In the genomic region with DNA sequence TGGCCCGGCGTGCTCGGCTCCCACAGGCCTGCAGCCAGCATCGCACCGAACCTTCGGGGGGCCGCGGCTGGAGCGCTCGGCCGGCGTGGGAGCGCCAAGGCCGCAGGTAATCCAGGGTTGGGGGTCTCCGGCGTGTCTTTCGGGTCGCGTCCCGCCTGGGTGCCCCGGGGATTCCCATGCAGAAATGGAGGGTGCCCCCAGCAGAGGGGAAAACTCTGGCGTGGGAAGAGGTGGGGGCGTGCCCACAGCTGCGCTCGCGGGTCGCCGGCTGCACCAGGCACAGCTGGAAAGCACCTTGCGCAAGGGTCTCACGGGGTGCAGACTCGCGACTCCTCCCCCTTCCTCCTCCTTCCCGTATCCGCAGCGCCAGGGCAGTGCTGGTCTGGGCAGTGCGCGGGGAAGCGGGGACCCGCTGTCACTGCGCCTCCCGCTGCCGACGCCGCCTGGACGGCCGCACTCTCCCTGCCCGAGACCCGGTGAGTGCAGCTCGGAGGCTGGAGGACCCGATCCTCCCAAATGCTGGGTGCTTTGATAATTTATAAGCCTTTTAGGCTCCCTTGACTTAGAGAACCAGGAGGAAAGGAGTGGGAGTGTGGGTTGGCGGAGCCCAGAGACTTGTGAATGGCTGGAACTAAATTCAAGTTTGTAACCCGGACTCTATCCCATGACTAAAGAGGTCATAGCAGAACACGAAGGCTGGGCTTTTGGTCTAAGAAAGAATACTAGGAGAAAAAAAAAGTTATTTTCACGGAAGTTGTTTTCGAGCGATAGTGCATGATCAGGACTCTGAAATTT, we compare ENCODE assay signal across 1 cellular context.
TF ChIP-seq lines count a peak whose summit lies in the region.

No MANE protein-coding gene starts in this region.

TF ChIP-seq in HepG2, 621 proteins besides CTCF, POLR2A, EP300 and RAD21 (continued from another document and continues in another):
- TF ChIP-seq, protein P1, sequence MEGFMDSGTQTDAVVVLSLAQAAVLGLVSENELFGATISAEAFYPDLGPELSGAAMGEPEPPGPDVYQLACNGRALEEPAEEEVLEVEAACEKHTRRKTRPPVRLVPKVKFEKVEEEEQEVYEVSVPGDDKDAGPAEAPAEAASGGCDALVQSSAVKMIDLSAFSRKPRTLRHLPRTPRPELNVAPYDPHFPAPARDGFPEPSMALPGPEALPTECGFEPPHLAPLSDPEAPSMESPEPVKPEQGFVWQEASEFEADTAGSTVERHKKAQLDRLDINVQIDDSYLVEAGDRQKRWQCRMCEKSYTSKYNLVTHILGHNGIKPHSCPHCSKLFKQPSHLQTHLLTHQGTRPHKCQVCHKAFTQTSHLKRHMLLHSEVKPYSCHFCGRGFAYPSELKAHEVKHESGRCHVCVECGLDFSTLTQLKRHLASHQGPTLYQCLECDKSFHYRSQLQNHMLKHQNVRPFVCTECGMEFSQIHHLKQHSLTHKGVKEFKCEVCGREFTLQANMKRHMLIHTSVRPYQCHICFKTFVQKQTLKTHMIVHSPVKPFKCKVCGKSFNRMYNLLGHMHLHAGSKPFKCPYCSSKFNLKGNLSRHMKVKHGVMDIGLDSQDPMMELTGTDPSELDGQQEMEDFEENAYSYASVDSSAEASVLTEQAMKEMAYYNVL (CRISPR knock-in tag; IDR thresholded peaks at IDR 0.05; ENCODE audit: borderline replicate concordance): 0 out of 2 replicates have a peak, but pooled peaks have one; percentile 8
- TF ChIP-seq ATF7 (IDR thresholded peaks at IDR 0.05): no peak
- TF ChIP-seq ATF7 (CRISPR knock-in tag; IDR thresholded peaks at IDR 0.05): no peak; the same call in 1 of the 2 replicates
- TF ChIP-seq JUND (CRISPR knock-in tag; IDR thresholded peaks at IDR 0.05): peak; percentile 67; the same call in 1 of the 2 replicates
- 0 out of 2 replicates have a peak, but pooled peaks have one; percentile 53 for TF ChIP-seq ZFP37 (CRISPR knock-in tag; IDR thresholded peaks at IDR 0.05; ENCODE audit: borderline replicate concordance)
- TF ChIP-seq TCF7L2 (IDR thresholded peaks at IDR 0.05; ENCODE audit: low read depth, low read length): no peak
- TF ChIP-seq SMYD3 (CRISPR knock-in tag; IDR thresholded peaks at IDR 0.05): no peak
- TF ChIP-seq CAMTA2 (CRISPR knock-in tag; IDR thresholded peaks at IDR 0.05; ENCODE audit: borderline replicate concordance): no peak
- TF ChIP-seq ZNF460 (CRISPR knock-in tag; IDR thresholded peaks at IDR 0.05; ENCODE audit: borderline replicate concordance): peak; percentile 28; the same call in 1 of the 2 replicates
- TF ChIP-seq, protein P2, sequence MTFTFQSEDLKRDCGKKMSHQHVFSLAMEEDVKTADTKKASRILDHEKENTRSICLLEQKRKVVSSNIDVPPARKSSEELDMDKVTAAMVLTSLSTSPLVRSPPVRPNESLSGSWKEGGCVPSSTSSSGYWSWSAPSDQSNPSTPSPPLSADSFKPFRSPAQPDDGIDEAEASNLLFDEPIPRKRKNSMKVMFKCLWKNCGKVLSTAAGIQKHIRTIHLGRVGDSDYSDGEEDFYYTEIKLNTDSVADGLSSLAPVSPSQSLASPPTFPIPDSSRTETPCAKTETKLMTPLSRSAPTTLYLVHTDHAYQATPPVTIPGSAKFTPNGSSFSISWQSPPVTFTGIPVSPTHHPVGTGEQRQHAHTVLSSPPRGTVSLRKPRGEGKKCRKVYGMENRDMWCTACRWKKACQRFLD (CRISPR knock-in tag; IDR thresholded peaks at IDR 0.05; ENCODE audit: borderline replicate concordance): peak; percentile 55; the same call in 1 of the 2 replicates
- 0 out of 2 replicates have a peak, but pooled peaks have one; percentile 34 for TF ChIP-seq FOXJ3 (CRISPR knock-in tag; IDR thresholded peaks at IDR 0.05; ENCODE audit: borderline replicate concordance)
- TF ChIP-seq, protein P3, sequence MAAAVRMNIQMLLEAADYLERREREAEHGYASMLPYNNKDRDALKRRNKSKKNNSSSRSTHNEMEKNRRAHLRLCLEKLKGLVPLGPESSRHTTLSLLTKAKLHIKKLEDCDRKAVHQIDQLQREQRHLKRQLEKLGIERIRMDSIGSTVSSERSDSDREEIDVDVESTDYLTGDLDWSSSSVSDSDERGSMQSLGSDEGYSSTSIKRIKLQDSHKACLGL (CRISPR knock-in tag; IDR thresholded peaks at IDR 0.05): no peak; the same call in 1 of the 2 replicates
- no peak for TF ChIP-seq MAFF (IDR thresholded peaks at IDR 0.05; ENCODE audit: low read depth, low read length)
- TF ChIP-seq, protein P4, sequence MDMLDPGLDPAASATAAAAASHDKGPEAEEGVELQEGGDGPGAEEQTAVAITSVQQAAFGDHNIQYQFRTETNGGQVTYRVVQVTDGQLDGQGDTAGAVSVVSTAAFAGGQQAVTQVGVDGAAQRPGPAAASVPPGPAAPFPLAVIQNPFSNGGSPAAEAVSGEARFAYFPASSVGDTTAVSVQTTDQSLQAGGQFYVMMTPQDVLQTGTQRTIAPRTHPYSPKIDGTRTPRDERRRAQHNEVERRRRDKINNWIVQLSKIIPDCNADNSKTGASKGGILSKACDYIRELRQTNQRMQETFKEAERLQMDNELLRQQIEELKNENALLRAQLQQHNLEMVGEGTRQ (IDR thresholded peaks at IDR 0.05; ENCODE audit: low read depth, low read length): no peak
- TF ChIP-seq, protein P4 (CRISPR knock-in tag; IDR thresholded peaks at IDR 0.05; ENCODE audit: borderline replicate concordance): no peak
- TF ChIP-seq FOSL2 (CRISPR knock-in tag; IDR thresholded peaks at IDR 0.05): peak; percentile 68
- TF ChIP-seq HNF4G (IDR thresholded peaks at IDR 0.05; ENCODE audit: borderline replicate concordance, low read depth, low read length): peak; percentile 32; the same call in 1 of the 2 replicates
- no peak for TF ChIP-seq HNF4G (CRISPR knock-in tag; IDR thresholded peaks at IDR 0.05; ENCODE audit: borderline replicate concordance, low read depth)
- TF ChIP-seq, protein P5, sequence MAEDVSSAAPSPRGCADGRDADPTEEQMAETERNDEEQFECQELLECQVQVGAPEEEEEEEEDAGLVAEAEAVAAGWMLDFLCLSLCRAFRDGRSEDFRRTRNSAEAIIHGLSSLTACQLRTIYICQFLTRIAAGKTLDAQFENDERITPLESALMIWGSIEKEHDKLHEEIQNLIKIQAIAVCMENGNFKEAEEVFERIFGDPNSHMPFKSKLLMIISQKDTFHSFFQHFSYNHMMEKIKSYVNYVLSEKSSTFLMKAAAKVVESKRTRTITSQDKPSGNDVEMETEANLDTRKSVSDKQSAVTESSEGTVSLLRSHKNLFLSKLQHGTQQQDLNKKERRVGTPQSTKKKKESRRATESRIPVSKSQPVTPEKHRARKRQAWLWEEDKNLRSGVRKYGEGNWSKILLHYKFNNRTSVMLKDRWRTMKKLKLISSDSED (CRISPR knock-in tag; IDR thresholded peaks at IDR 0.05): peak; percentile 92; the same call in 1 of the 2 replicates
- peak; percentile 87; the same call in 1 of the 2 replicates for TF ChIP-seq PCBP1 (IDR thresholded peaks at IDR 0.05; ENCODE audit: borderline replicate concordance, low read depth, low read length)
- TF ChIP-seq ZNF703 (CRISPR knock-in tag; IDR thresholded peaks at IDR 0.05; ENCODE audit: borderline replicate concordance): peak; percentile 96; the same call in 1 of the 2 replicates
- peak; percentile 46; the same call in 1 of the 2 replicates for TF ChIP-seq KDM3A (CRISPR knock-in tag; IDR thresholded peaks at IDR 0.05; ENCODE audit: low read depth)
- TF ChIP-seq NFE2L1 (CRISPR knock-in tag; IDR thresholded peaks at IDR 0.05; ENCODE audit: borderline replicate concordance): no peak
- peak; percentile 70; the same call in 1 of the 2 replicates for TF ChIP-seq ZNF234 (CRISPR knock-in tag; conservative IDR thresholded peaks at IDR 0.05)
- TF ChIP-seq, protein P6, sequence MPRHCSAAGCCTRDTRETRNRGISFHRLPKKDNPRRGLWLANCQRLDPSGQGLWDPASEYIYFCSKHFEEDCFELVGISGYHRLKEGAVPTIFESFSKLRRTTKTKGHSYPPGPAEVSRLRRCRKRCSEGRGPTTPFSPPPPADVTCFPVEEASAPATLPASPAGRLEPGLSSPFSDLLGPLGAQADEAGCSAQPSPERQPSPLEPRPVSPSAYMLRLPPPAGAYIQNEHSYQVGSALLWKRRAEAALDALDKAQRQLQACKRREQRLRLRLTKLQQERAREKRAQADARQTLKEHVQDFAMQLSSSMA (CRISPR knock-in tag; IDR thresholded peaks at IDR 0.05): no peak
- TF ChIP-seq PCBP2 (optimal IDR thresholded peaks at IDR 0.05; ENCODE audit: low read depth, low read length, poor library complexity, severe bottlenecking): no peak
- TF ChIP-seq, protein P7, sequence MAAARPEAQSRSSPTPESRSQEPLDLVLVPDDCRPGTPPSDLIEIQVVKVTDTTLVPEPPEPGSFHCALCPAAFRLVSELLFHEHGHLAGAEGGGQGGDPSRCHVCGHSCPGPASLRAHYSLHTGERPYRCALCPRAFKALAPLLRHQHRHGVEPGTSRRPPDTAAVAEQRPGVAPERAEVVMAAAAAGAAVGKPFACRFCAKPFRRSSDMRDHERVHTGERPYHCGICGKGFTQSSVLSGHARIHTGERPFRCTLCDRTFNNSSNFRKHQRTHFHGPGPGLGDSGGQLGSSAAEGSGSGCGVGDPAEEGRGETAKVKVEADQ (CRISPR knock-in tag; IDR thresholded peaks at IDR 0.05; ENCODE audit: borderline replicate concordance): peak; percentile 90
- TF ChIP-seq CCDC6 (CRISPR knock-in tag; IDR thresholded peaks at IDR 0.05): peak; percentile 68; the same call in 1 of the 2 replicates
- TF ChIP-seq, protein P8, sequence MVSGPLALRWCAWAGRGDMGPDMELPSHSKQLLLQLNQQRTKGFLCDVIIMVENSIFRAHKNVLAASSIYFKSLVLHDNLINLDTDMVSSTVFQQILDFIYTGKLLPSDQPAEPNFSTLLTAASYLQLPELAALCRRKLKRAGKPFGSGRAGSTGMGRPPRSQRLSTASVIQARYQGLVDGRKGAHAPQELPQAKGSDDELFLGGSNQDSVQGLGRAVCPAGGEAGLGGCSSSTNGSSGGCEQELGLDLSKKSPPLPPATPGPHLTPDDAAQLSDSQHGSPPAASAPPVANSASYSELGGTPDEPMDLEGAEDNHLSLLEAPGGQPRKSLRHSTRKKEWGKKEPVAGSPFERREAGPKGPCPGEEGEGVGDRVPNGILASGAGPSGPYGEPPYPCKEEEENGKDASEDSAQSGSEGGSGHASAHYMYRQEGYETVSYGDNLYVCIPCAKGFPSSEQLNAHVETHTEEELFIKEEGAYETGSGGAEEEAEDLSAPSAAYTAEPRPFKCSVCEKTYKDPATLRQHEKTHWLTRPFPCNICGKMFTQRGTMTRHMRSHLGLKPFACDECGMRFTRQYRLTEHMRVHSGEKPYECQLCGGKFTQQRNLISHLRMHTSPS (CRISPR knock-in tag; IDR thresholded peaks at IDR 0.05; ENCODE audit: low read depth): peak; percentile 71
- TF ChIP-seq ZNF333 (CRISPR knock-in tag; IDR thresholded peaks at IDR 0.05; ENCODE audit: borderline replicate concordance): no peak
- no peak for TF ChIP-seq NR2F2 (IDR thresholded peaks at IDR 0.05; ENCODE audit: borderline replicate concordance, low read depth)
- TF ChIP-seq MYNN (CRISPR knock-in tag; IDR thresholded peaks at IDR 0.05; ENCODE audit: low read depth): no peak
- no peak for TF ChIP-seq ZNF850 (CRISPR knock-in tag; conservative IDR thresholded peaks at IDR 0.05)
- TF ChIP-seq CBX1 (IDR thresholded peaks at IDR 0.05; ENCODE audit: low read depth): peak; percentile 44
- TF ChIP-seq ZNF484 (CRISPR knock-in tag; IDR thresholded peaks at IDR 0.05; ENCODE audit: borderline replicate concordance, low read depth): no peak
- TF ChIP-seq, protein P9, sequence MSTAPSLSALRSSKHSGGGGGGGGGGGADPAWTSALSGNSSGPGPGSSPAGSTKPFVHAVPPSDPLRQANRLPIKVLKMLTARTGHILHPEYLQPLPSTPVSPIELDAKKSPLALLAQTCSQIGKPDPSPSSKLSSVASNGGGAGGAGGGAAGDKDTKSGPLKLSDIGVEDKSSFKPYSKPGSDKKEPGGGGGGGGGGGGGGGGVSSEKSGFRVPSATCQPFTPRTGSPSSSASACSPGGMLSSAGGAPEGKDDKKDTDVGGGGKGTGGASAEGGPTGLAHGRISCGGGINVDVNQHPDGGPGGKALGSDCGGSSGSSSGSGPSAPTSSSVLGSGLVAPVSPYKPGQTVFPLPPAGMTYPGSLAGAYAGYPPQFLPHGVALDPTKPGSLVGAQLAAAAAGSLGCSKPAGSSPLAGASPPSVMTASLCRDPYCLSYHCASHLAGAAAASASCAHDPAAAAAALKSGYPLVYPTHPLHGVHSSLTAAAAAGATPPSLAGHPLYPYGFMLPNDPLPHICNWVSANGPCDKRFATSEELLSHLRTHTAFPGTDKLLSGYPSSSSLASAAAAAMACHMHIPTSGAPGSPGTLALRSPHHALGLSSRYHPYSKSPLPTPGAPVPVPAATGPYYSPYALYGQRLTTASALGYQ (CRISPR knock-in tag; IDR thresholded peaks at IDR 0.05): peak; percentile 56; the same call in 1 of the 2 replicates
- no peak for TF ChIP-seq HHEX (CRISPR knock-in tag; IDR thresholded peaks at IDR 0.05)
- no peak for TF ChIP-seq ZNF326 (CRISPR knock-in tag; IDR thresholded peaks at IDR 0.05; ENCODE audit: borderline replicate concordance)
- TF ChIP-seq NRL (CRISPR knock-in tag; IDR thresholded peaks at IDR 0.05; ENCODE audit: borderline replicate concordance): peak; percentile 59
- peak; percentile 95 for TF ChIP-seq SRY (CRISPR knock-in tag; IDR thresholded peaks at IDR 0.05)
- 0 out of 2 replicates have a peak, but pooled peaks have one; percentile 69 for TF ChIP-seq AHR (CRISPR knock-in tag; IDR thresholded peaks at IDR 0.05)
- peak; percentile 17 for TF ChIP-seq SIN3B (IDR thresholded peaks at IDR 0.05; ENCODE audit: low read length)
- no peak for TF ChIP-seq ONECUT2 (CRISPR knock-in tag; IDR thresholded peaks at IDR 0.05)
- no peak for TF ChIP-seq ZNF724P (CRISPR knock-in tag; IDR thresholded peaks at IDR 0.05; ENCODE audit: borderline replicate concordance)
- no peak for TF ChIP-seq ZNF619 (CRISPR knock-in tag; IDR thresholded peaks at IDR 0.05)
- peak; percentile 91 for TF ChIP-seq SPEN (CRISPR knock-in tag; IDR thresholded peaks at IDR 0.05; ENCODE audit: low read depth)
- 0 out of 2 replicates have a peak, but pooled peaks have one; percentile 47 for TF ChIP-seq ZNF431 (CRISPR knock-in tag; IDR thresholded peaks at IDR 0.05; ENCODE audit: borderline replicate concordance, low read depth)
- TF ChIP-seq PHF8 (CRISPR knock-in tag; IDR thresholded peaks at IDR 0.05): peak; percentile 64
- no peak for TF ChIP-seq ZNF83 (CRISPR knock-in tag; IDR thresholded peaks at IDR 0.05; ENCODE audit: borderline replicate concordance)
- peak; percentile 24 for TF ChIP-seq PHF5A (CRISPR knock-in tag; IDR thresholded peaks at IDR 0.05; ENCODE audit: low read depth, unreplicated experiment)
- no peak for TF ChIP-seq HOXA9 (CRISPR knock-in tag; IDR thresholded peaks at IDR 0.05; ENCODE audit: borderline replicate concordance)
- 0 out of 2 replicates have a peak, but pooled peaks have one; percentile 26 for TF ChIP-seq JUNB (CRISPR knock-in tag; IDR thresholded peaks at IDR 0.05; ENCODE audit: borderline replicate concordance)
- TF ChIP-seq HDAC6 (IDR thresholded peaks at IDR 0.05; ENCODE audit: low read depth, low read length): no peak
- TF ChIP-seq GLI4 (CRISPR knock-in tag; IDR thresholded peaks at IDR 0.05; ENCODE audit: borderline replicate concordance): peak; percentile 85; the same call in 1 of the 2 replicates
- no peak for TF ChIP-seq RBM22 (optimal IDR thresholded peaks at IDR 0.05; ENCODE audit: low read length)
- peak; percentile 85 for TF ChIP-seq FOXC1 (CRISPR knock-in tag; IDR thresholded peaks at IDR 0.05; ENCODE audit: borderline replicate concordance)
- TF ChIP-seq MED1 (CRISPR knock-in tag; IDR thresholded peaks at IDR 0.05): peak; percentile 80
